In the genomic region with DNA sequence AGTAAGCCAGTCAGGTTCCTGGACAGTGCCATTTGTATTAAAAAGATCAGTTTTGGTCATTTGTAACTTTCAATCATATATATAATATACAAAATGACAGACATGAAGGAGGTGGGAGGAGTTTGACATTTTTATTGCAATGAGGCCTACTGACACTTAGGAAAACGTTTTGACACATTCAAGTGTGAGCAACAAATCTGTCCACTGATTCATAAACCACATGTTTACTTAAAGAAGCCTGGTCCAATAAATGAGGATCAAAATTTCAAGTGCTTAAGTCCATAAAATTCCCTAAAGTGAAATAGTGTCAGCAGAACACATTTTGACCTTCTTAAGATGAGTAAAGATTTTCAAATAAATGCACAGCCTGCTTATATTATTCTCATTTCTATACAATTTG, we compare ENCODE assay signal across 1 cellular context.
TF ChIP-seq lines count a peak whose summit lies in the region.

No MANE protein-coding gene starts in this region.

TF ChIP-seq in HEK293, 187 proteins besides CTCF, POLR2A, EP300 and RAD21 (continued from another document and continues in another):
- TF ChIP-seq, protein P1, sequence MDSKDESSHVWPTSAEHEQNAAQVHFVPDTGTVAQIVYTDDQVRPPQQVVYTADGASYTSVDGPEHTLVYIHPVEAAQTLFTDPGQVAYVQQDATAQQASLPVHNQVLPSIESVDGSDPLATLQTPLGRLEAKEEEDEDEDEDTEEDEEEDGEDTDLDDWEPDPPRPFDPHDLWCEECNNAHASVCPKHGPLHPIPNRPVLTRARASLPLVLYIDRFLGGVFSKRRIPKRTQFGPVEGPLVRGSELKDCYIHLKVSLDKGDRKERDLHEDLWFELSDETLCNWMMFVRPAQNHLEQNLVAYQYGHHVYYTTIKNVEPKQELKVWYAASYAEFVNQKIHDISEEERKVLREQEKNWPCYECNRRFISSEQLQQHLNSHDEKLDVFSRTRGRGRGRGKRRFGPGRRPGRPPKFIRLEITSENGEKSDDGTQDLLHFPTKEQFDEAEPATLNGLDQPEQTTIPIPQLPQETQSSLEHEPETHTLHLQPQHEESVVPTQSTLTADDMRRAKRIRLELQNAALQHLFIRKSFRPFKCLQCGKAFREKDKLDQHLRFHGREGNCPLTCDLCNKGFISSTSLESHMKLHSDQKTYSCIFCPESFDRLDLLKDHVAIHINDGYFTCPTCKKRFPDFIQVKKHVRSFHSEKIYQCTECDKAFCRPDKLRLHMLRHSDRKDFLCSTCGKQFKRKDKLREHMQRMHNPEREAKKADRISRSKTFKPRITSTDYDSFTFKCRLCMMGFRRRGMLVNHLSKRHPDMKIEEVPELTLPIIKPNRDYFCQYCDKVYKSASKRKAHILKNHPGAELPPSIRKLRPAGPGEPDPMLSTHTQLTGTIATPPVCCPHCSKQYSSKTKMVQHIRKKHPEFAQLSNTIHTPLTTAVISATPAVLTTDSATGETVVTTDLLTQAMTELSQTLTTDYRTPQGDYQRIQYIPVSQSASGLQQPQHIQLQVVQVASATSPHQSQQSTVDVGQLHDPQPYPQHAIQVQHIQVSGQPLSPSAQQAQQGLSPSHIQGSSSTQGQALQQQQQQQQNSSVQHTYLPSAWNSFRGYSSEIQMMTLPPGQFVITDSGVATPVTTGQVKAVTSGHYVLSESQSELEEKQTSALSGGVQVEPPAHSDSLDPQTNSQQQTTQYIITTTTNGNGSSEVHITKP (tag by site-specific recombination; IDR thresholded peaks at IDR 0.05) = no peak
- TF ChIP-seq ZNF362 (tag by site-specific recombination; IDR thresholded peaks at IDR 0.05) (no peak), ZXDB (tag by site-specific recombination; IDR thresholded peaks at IDR 0.05) (peak; percentile 67; the same call in 1 of the 2 replicates), ZBTB26 (tag by site-specific recombination; optimal IDR thresholded peaks at IDR 0.05) (no peak), ZNF16 (tag by site-specific recombination; IDR thresholded peaks at IDR 0.05; ENCODE audit: low read depth) (no peak), GLI2 (tag by site-specific recombination; IDR thresholded peaks at IDR 0.05; ENCODE audit: borderline replicate concordance, low read depth) (peak; percentile 96), ZNF837 (tag by site-specific recombination; IDR thresholded peaks at IDR 0.05) (no peak), ZFP69B (tag by site-specific recombination; IDR thresholded peaks at IDR 0.05) (peak; percentile 61; the same call in 1 of the 2 replicates), ZIC2 (tag by site-specific recombination; IDR thresholded peaks at IDR 0.05) (no peak), ZNF558 (tag by site-specific recombination; IDR thresholded peaks at IDR 0.05) (no peak), ZNF391 (tag by site-specific recombination; IDR thresholded peaks at IDR 0.05; ENCODE audit: borderline replicate concordance, low read depth) (no peak), PRDM2 (tag by site-specific recombination; IDR thresholded peaks at IDR 0.05; ENCODE audit: borderline replicate concordance) (no peak), ZNF169 (tag by site-specific recombination; IDR thresholded peaks at IDR 0.05) (no peak), ZNF248 (tag by site-specific recombination; IDR thresholded peaks at IDR 0.05) (no peak), ZBTB7A (tag by site-specific recombination; IDR thresholded peaks at IDR 0.05; ENCODE audit: low read depth) (no peak), SP3 (tag by site-specific recombination; IDR thresholded peaks at IDR 0.05) (peak; percentile 12; the same call in 1 of the 2 replicates), ZNF571 (tag by site-specific recombination; IDR thresholded peaks at IDR 0.05) (no peak), ZNF664 (tag by site-specific recombination; IDR thresholded peaks at IDR 0.05) (no peak), ZNF549 (tag by site-specific recombination; IDR thresholded peaks at IDR 0.05) (no peak), ZNF791 (tag by site-specific recombination; IDR thresholded peaks at IDR 0.05) (no peak)
- TF ChIP-seq, protein P2, sequence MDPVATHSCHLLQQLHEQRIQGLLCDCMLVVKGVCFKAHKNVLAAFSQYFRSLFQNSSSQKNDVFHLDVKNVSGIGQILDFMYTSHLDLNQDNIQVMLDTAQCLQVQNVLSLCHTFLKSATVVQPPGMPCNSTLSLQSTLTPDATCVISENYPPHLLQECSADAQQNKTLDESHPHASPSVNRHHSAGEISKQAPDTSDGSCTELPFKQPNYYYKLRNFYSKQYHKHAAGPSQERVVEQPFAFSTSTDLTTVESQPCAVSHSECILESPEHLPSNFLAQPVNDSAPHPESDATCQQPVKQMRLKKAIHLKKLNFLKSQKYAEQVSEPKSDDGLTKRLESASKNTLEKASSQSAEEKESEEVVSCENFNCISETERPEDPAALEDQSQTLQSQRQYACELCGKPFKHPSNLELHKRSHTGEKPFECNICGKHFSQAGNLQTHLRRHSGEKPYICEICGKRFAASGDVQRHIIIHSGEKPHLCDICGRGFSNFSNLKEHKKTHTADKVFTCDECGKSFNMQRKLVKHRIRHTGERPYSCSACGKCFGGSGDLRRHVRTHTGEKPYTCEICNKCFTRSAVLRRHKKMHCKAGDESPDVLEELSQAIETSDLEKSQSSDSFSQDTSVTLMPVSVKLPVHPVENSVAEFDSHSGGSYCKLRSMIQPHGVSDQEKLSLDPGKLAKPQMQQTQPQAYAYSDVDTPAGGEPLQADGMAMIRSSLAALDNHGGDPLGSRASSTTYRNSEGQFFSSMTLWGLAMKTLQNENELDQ (tag by site-specific recombination; IDR thresholded peaks at IDR 0.05; ENCODE audit: low read depth) = no peak
- TF ChIP-seq, protein P3, sequence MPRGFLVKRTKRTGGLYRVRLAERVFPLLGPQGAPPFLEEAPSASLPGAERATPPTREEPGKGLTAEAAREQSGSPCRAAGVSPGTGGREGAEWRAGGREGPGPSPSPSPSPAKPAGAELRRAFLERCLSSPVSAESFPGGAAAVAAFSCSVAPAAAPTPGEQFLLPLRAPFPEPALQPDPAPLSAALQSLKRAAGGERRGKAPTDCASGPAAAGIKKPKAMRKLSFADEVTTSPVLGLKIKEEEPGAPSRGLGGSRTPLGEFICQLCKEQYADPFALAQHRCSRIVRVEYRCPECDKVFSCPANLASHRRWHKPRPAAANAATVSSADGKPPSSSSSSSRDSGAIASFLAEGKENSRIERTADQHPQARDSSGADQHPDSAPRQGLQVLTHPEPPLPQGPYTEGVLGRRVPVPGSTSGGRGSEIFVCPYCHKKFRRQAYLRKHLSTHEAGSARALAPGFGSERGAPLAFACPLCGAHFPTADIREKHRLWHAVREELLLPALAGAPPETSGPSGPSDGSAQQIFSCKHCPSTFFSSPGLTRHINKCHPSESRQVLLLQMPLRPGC (tag by site-specific recombination; IDR thresholded peaks at IDR 0.05) = peak; percentile 82; the same call in 1 of the 2 replicates
- TF ChIP-seq, protein P4, sequence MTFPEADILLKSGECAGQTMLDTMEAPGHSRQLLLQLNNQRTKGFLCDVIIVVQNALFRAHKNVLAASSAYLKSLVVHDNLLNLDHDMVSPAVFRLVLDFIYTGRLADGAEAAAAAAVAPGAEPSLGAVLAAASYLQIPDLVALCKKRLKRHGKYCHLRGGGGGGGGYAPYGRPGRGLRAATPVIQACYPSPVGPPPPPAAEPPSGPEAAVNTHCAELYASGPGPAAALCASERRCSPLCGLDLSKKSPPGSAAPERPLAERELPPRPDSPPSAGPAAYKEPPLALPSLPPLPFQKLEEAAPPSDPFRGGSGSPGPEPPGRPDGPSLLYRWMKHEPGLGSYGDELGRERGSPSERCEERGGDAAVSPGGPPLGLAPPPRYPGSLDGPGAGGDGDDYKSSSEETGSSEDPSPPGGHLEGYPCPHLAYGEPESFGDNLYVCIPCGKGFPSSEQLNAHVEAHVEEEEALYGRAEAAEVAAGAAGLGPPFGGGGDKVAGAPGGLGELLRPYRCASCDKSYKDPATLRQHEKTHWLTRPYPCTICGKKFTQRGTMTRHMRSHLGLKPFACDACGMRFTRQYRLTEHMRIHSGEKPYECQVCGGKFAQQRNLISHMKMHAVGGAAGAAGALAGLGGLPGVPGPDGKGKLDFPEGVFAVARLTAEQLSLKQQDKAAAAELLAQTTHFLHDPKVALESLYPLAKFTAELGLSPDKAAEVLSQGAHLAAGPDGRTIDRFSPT (tag by site-specific recombination; IDR thresholded peaks at IDR 0.05) = peak; percentile 91
- TF ChIP-seq, protein P5, sequence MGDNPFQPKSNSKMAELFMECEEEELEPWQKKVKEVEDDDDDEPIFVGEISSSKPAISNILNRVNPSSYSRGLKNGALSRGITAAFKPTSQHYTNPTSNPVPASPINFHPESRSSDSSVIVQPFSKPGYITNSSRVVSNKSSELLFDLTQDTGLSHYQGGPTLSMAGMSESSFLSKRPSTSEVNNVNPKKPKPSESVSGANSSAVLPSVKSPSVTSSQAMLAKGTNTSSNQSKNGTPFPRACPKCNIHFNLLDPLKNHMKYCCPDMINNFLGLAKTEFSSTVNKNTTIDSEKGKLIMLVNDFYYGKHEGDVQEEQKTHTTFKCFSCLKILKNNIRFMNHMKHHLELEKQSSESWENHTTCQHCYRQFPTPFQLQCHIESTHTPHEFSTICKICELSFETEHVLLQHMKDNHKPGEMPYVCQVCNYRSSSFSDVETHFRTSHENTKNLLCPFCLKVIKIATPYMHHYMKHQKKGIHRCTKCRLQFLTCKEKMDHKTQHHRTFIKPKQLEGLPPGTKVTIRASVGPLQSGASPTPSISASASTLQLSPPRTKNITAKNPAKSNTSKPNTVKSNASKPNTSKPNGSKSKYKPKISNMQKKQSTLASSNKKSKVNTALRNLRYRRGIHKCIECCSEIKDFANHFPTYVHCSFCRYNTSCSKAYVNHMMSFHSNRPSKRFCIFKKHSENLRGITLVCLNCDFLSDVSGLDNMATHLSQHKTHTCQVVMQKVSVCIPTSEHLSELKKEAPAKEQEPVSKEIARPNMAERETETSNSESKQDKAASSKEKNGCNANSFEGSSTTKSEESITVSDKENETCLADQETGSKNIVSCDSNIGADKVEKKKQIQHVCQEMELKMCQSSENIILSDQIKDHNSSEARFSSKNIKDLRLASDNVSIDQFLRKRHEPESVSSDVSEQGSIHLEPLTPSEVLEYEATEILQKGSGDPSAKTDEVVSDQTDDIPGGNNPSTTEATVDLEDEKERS (tag by site-specific recombination; IDR thresholded peaks at IDR 0.05) = no peak
